In genomic region chr6:96520851-96521115, GRCh38 we compare ENCODE assay signal across 8 cellular contexts. TPM values are rescaled to one million over a fixed set of nuclear protein-coding genes. Genes with fewer than 3 reads are reported as not detected.
DNase-seq lines count a peak whose midpoint lies in the region; ATAC-seq, FAIRE-seq and TF ChIP-seq lines count a peak whose summit lies in the region.

No MANE protein-coding gene starts in this region.

- H3K4me1 ChIP-seq in HUES64 (ENCODE audit: insufficient read depth, low read length) (peaks cover 33% of the 10 kb centered on the region), mucosa of rectum (ENCODE audit: control insufficient read depth in 2 of 2, insufficient read depth in 2 of 2, low read length in 2 of 2) (peaks cover 4 to 6% of the 10 kb centered on the region in 2 donors)

- H3K27me3 ChIP-seq in HUES64 (ENCODE audit: insufficient read depth, low read length) (no peaks in the 10 kb centered on the region), mucosa of rectum (ENCODE audit: control insufficient read depth in 2 of 2, insufficient read depth in 2 of 2, low read length in 2 of 2) (no peaks in the 10 kb centered on the region)

- H3K9ac ChIP-seq in HUES64 (ENCODE audit: low read depth, low read length): peak overlapping the region; percentile 94
- H3K9ac ChIP-seq in mucosa of rectum (ENCODE audit: low read depth in 1 of 2, low read length in 2 of 2): peak overlapping the region; percentile 95 to 100

- in situ Hi-C loops in ACHN (cut with HindIII; ENCODE audit: low pct_ligation_motif_present, low pct_unique_long_range_greater_than_20kb, low sequenced_read_pairs): no loop called here
- in situ Hi-C loops in GM13977 (cut with MboI; ENCODE audit: low pct_unique_long_range_greater_than_20kb, low sequenced_read_pairs, unreplicated experiment): no loop called here

- no peak for FAIRE-seq in GM12891 (lab: Jason Lieb, UNC)

- peak overlapping the region; percentile 98 for H3K4me3 Mint-ChIP-seq in MCF 10A (ENCODE audit: unreplicated experiment)

- peaks cover 17% of the 10 kb centered on the region for H3K4me1 Mint-ChIP-seq in MCF 10A (ENCODE audit: insufficient read depth, unreplicated experiment)

- intact Hi-C loops in MCF 10A (cut with micrococcal nuclease): loop anchor here (5.0 kb wide), 1 partner anchor 943 kb away; the partner anchor contains the start of gene MANEA

- CTCF ChIA-PET in MCF 10A (lab: Yijun Ruan, JAX): interaction anchor here (0.7 kb wide), 2 partner anchors 77 to 337 kb away, joined by 3 read pairs; no protein-coding TSS in a partner anchor

- no peak for TF ChIP-seq CTCF in MCF 10A (IDR thresholded peaks at IDR 0.05; ENCODE audit: unreplicated experiment)
- no peak for TF ChIP-seq CTCF in GM13977 (IDR thresholded peaks at IDR 0.05; ENCODE audit: extremely low read depth, insufficient read depth, missing control alignments)

- H3K36me3 ChIP-seq in HUES64 (ENCODE audit: insufficient read depth, low read length) (peaks cover 16% of the 10 kb centered on the region), mucosa of rectum (ENCODE audit: control insufficient read depth in 2 of 2, insufficient read depth in 2 of 2, low read length in 2 of 2) (peaks cover 5% of the 10 kb centered on the region in 2 donors)

- DNase-seq in ACHN (peak; percentile 5), MCF 10A (ENCODE audit: unreplicated experiment) (no peak), GM13977 (ENCODE audit: low spot score) (no peak), nucleus accumbens (lab: John Stamatoyannopoulos, UW) (no peak), GM12891 (ENCODE audit: insufficient read length, low spot score) (no peak)

- no peaks in the 10 kb centered on the region for H3K9me3 Mint-ChIP-seq in MCF 10A (ENCODE audit: unreplicated experiment)

- H3K36me3 Mint-ChIP-seq in MCF 10A (ENCODE audit: insufficient read depth, unreplicated experiment): peaks cover 15% of the 10 kb centered on the region

- no peak for TF ChIP-seq POLR2A in GM12891 (IDR thresholded peaks at IDR 0.05; ENCODE audit: low read depth, low read length)

- H3K4me3 ChIP-seq in HUES64 (ENCODE audit: low read length) (peak overlapping the region; percentile 87), mucosa of rectum (ENCODE audit: low read length in 2 of 2) (peak overlapping the region; percentile 93 to 94)

- no peaks in the 10 kb centered on the region for H3K27me3 Mint-ChIP-seq in MCF 10A (ENCODE audit: insufficient read depth, unreplicated experiment)

- no peak for ATAC-seq in GM21423 (IDR thresholded peaks at IDR 0.05; ENCODE audit: unreplicated experiment)

- POLR2A ChIA-PET in MCF 10A (lab: Yijun Ruan, JAX): interaction anchor here (0.7 to 0.9 kb wide), 4 partner anchors 25 to 1123 kb away, joined by 3 read pairs; no protein-coding TSS in a partner anchor

- H3K9me3 ChIP-seq in HUES64 (ENCODE audit: insufficient read depth, low read depth, low read length): no peaks in the 10 kb centered on the region
- no peaks in the 10 kb centered on the region for H3K9me3 ChIP-seq in mucosa of rectum (ENCODE audit: control insufficient read depth in 2 of 2, low read length in 2 of 2)

- BruUV-seq in MCF 10A (replicated peaks; lab: Mats Ljungman, UMichigan): no TSS peak

- no peak overlapping the region for H3K27ac Mint-ChIP-seq in MCF 10A (ENCODE audit: low read depth, unreplicated experiment)

- H3K27ac ChIP-seq in HUES64 (ENCODE audit: low read depth, low read length): peak overlapping the region; percentile 92
- H3K27ac ChIP-seq in mucosa of rectum (ENCODE audit: low read depth in 2 of 2, low read length in 2 of 2): no peak overlapping the region

TF ChIP-seq in GM12891, 5 proteins besides CTCF, POLR2A, EP300 and RAD21:
- TF ChIP-seq POLR2AphosphoS5 (IDR thresholded peaks at IDR 0.05; ENCODE audit: low read depth, low read length) (no peak), POU2F2 (IDR thresholded peaks at IDR 0.05; ENCODE audit: low read depth, low read length) (no peak)
TF ChIP-seq in GM12891: peak in this region for 0.

RNA-seq across cellular contexts. Expression of gene UFL1, which starts 0.8 kb away (rescaled TPM):
- 12.8 TPM for polyA plus RNA-seq in HUES64 (2013, experiment 1 of 2)
- polyA plus RNA-seq in HUES64 (2013, experiment 2 of 2): 14.4 TPM
- 41.6 and 48.0 TPM in 2 replicates for total RNA-seq in MCF 10A (2022)
- polyA plus RNA-seq in GM12891 (2012; ENCODE audit: low read depth, missing spikeins): 10.2 TPM

RNA-seq across cellular contexts. Expression of gene FHL5, which starts 42.1 kb away (rescaled TPM):
- not detected for polyA plus RNA-seq in HUES64 (2013, experiment 1 of 2)
- polyA plus RNA-seq in HUES64 (2013, experiment 2 of 2): not detected
- not detected in 2 replicates for total RNA-seq in MCF 10A (2022)
- not detected for polyA plus RNA-seq in GM12891 (2012; ENCODE audit: low read depth, missing spikeins)
